ENCODE assay signal across 8 cellular contexts in genomic region chr4:76896731-76897521, GRCh38. TPM values are rescaled to one million over a fixed set of nuclear protein-coding genes. Genes with fewer than 3 reads are reported as not detected.
DNase-seq lines count a peak whose midpoint lies in the region; ATAC-seq, FAIRE-seq and TF ChIP-seq lines count a peak whose summit lies in the region.

No MANE protein-coding gene starts in this region.

- H2AFZ ChIP-seq in astrocyte (ENCODE audit: low read depth, low read length) = peak overlapping the region; percentile 73

- no peaks in the 10 kb centered on the region for H4K20me1 ChIP-seq in astrocyte (ENCODE audit: insufficient read depth, low read length)

- no peak overlapping the region for H3K27ac Mint-ChIP-seq in astrocyte (ENCODE audit: unreplicated experiment)

- no peak overlapping the region for H3K27ac ChIP-seq in astrocyte (ENCODE audit: low read depth, low read length)
- no peak overlapping the region for H3K27ac ChIP-seq in iPS-18a (ENCODE audit: low read length)
- H3K27ac ChIP-seq in small intestine (ENCODE audit: low read depth in 1 of 2, low read length in 1 of 2) = peak overlapping the region; percentile 84 to 89

- H3K4me3 ChIP-seq in AG04449 (ENCODE audit: low read depth, low read length) (peak overlapping the region; percentile 48), astrocyte (ENCODE audit: insufficient read depth, low read depth, low read length) (peak overlapping the region; percentile 49), iPS-18a (ENCODE audit: low read length) (peak overlapping the region; percentile 73), small intestine (ENCODE audit: low read depth in 1 of 2, low read length in 2 of 2) (peak overlapping the region; percentile 70 to 81)

- no peaks in the 10 kb centered on the region for H3K9me3 Mint-ChIP-seq in astrocyte (ENCODE audit: unreplicated experiment)

- peak overlapping the region; percentile 85 for H3K4me2 ChIP-seq in astrocyte (ENCODE audit: low read length)

- no peak overlapping the region for H3K9ac ChIP-seq in astrocyte (ENCODE audit: low read length)
- no peak overlapping the region for H3K9ac ChIP-seq in iPS-18a (ENCODE audit: low read length)

- ATAC-seq in GM18505 (IDR thresholded peaks at IDR 0.05; ENCODE audit: unreplicated experiment) = peak; percentile 26

- peak overlapping the region; percentile 67 for H3K4me3 Mint-ChIP-seq in astrocyte (ENCODE audit: unreplicated experiment)

- H3K27me3 ChIP-seq in astrocyte (ENCODE audit: insufficient read depth, low read length) (peaks cover 40% of the 10 kb centered on the region), iPS-18a (ENCODE audit: control insufficient read depth, insufficient read depth, low read length) (peaks cover 63% of the 10 kb centered on the region), small intestine (ENCODE audit: control insufficient read depth in 2 of 2, insufficient read depth in 2 of 2, low read length in 2 of 2) (peaks cover 0 to 7% of the 10 kb centered on the region in 2 donors)

- H3K4me1 Mint-ChIP-seq in astrocyte (ENCODE audit: low read depth, unreplicated experiment) = peaks cover 16% of the 10 kb centered on the region

- CTCF ChIA-PET in AG04449 (lab: Yijun Ruan, JAX) = interaction anchor here (1.2 to 1.4 kb wide), 2 partner anchors 9 to 30 kb away, joined by 3 to 5 read pairs; no protein-coding TSS in a partner anchor

- H3K36me3 ChIP-seq in astrocyte (ENCODE audit: insufficient read depth, low read length) (no peaks in the 10 kb centered on the region), iPS-18a (ENCODE audit: control insufficient read depth, low read depth, low read length) (no peaks in the 10 kb centered on the region), small intestine (ENCODE audit: control insufficient read depth in 2 of 2, insufficient read depth in 2 of 2, low read length in 2 of 2) (no peaks in the 10 kb centered on the region)

- H3K79me2 ChIP-seq in astrocyte (ENCODE audit: insufficient read depth, low read length) = no peaks in the 10 kb centered on the region

- no peak for TF ChIP-seq CTCF in AG04449 (IDR thresholded peaks at IDR 0.05; ENCODE audit: insufficient read depth, low read length, missing control alignments)
- TF ChIP-seq CTCF in astrocyte (IDR thresholded peaks at IDR 0.05; ENCODE audit: insufficient read depth, low read depth, low read length) = no peak

- no peak for DNase-seq in AG04449 (ENCODE audit: low read depth, low spot score)
- DNase-seq in NCI-H146 treated with DMSO at 0.1 percent for 48 hours (lab: John Stamatoyannopoulos, UW; ENCODE audit: unreplicated experiment) = peak; percentile 71
- DNase-seq in astrocyte (ENCODE audit: low read depth) = peak; percentile 18
- DNase-seq in small intestine = peak; percentile 77
- no peak for DNase-seq in GOT3 (lab: John Stamatoyannopoulos, UW)
- DNase-seq in middle frontal gyrus (ENCODE audit: extremely low spot score, low spot score) = no peak

- H3K27me3 Mint-ChIP-seq in astrocyte (ENCODE audit: low read depth, unreplicated experiment) = peaks cover 20% of the 10 kb centered on the region

- WGBS in small intestine, 3 donors = 3 to 6% (median 4%) methylated on average over 30 to 76 of the region's 76 CpGs

- no peaks in the 10 kb centered on the region for H3K36me3 Mint-ChIP-seq in astrocyte (ENCODE audit: low read depth, unreplicated experiment)

- no peak for TF ChIP-seq POLR2A in GM18505 (IDR thresholded peaks at IDR 0.05; ENCODE audit: borderline replicate concordance, extremely low read depth, insufficient read depth, insufficient read length)

- FAIRE-seq in astrocyte (lab: Jason Lieb, UNC) (no peak), small intestine (lab: Jason Lieb, UNC) (no peak)

- POLR2A ChIA-PET in AG04449 (lab: Yijun Ruan, JAX) = interaction anchor here (0.6 kb wide), 1 partner anchor 152 kb away, joined by 3 read pairs; no protein-coding TSS in a partner anchor

- no peaks in the 10 kb centered on the region for H3K9me3 ChIP-seq in astrocyte (ENCODE audit: insufficient read depth, low read depth, low read length)
- no peaks in the 10 kb centered on the region for H3K9me3 ChIP-seq in iPS-18a (ENCODE audit: control insufficient read depth, low read depth, low read length)
- no peaks in the 10 kb centered on the region for H3K9me3 ChIP-seq in small intestine (ENCODE audit: control insufficient read depth, low read depth)

- H3K4me1 ChIP-seq in astrocyte (ENCODE audit: insufficient read depth, low read length) = peaks cover 10% of the 10 kb centered on the region
- peaks cover 11% of the 10 kb centered on the region for H3K4me1 ChIP-seq in iPS-18a (ENCODE audit: control insufficient read depth, low read depth, low read length)
- H3K4me1 ChIP-seq in small intestine (ENCODE audit: control insufficient read depth in 2 of 2, insufficient read depth in 1 of 2, low read depth in 1 of 2, low read length in 1 of 2) = peaks cover 5 to 6% of the 10 kb centered on the region in 2 donors

RNA-seq across cellular contexts. Expression of gene SOWAHB, which starts 1.0 kb away (rescaled TPM):
- 6.2 and 6.8 TPM in 2 replicates for total RNA-seq in astrocyte
- 1 to 10 TPM; 5.3 to 7.3 (median 6.3) TPM for polyA plus RNA-seq in small intestine

RNA-seq across cellular contexts. Expression of gene SEPTIN11, which starts 52.6 kb away (rescaled TPM):
- 621 and 623 TPM in 2 replicates for total RNA-seq in astrocyte
- 10 to 100 TPM; 19.0 to 33.0 (median 21.1) TPM for polyA plus RNA-seq in small intestine

Comparison
In these comparisons a context has a peak if more than half of its experiments do, and no peak if none do; other contexts are left out.
1. DNase-seq: peak in NCI-H146 treated with DMSO at 0.1 percent for 48 hours (single experiment), astrocyte (single experiment) and small intestine (single experiment); none in AG04449 (single experiment), GOT3 (single experiment) and middle frontal gyrus (single experiment).
2. H3K27ac ChIP-seq: peak in small intestine (2 of 2); none in astrocyte (single experiment) and iPS-18a (single experiment).
3. Peak in every context shown above with its lines, with median percentiles within 50 percentile points of each other: H3K4me3 ChIP-seq.